In the genomic region with DNA sequence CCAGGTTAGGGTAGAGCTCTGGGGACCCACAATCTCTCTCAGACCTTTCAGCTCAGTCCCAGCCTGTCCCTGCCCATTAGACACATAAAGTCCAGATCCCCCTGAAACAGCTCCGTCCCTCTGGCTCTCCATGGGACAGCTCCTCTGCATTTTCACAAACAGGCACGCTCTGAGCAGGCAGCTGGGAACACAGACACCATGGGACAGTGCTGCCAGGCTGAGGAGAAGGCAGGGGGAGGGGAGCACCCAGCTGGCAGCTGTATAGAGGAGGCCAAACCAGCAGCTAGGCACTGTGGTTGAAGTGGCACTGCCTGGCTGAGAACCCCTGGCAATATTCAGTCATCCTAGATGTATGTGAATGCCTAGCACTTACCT, we compare ENCODE assay signal across 9 cellular contexts. TPM values are rescaled to one million over a fixed set of nuclear protein-coding genes. Genes with fewer than 3 reads are reported as not detected.
DNase-seq lines count a peak whose midpoint lies in the region; ATAC-seq and TF ChIP-seq lines count a peak whose summit lies in the region.
"Had no signal": no experiment of that assay in that cellular context is flagged by ENCODE, and none has a peak within 500 bp of the region (broad histone marks: within the 10 kb centered on the region; RNA-seq: fewer than 3 reads in every experiment).

No MANE protein-coding gene starts in this region.

- no peak overlapping the region for H2BK5ac ChIP-seq in mesendoderm (ENCODE audit: low read length)

- H3K9me2 ChIP-seq in GM23248 (ENCODE audit: insufficient read depth) = no peaks in the 10 kb centered on the region

- dilution Hi-C loops in mammary epithelial cell (cut with HindIII; ENCODE audit: low sequenced_read_pairs) = loop anchor here (5.0 kb wide), 2 partner anchors 42 to 92 kb away; a partner anchor contains a TSS

- peak overlapping the region; percentile 17 for H3K56ac ChIP-seq in mesendoderm (ENCODE audit: low read length)

- POLR2A ChIA-PET in MCF 10A (lab: Yijun Ruan, JAX) = interaction anchor here (0.5 to 8.6 kb wide), 7 partner anchors 17 to 315 kb away, joined by 3 to 263 read pairs (median 8); a partner anchor contains a TSS

- H4K5ac ChIP-seq in mesendoderm (ENCODE audit: low read length) = no peak overlapping the region

- H3K4me1 ChIP-seq in mammary epithelial cell (ENCODE audit: insufficient read depth, low read length) (peaks cover 35% of the 10 kb centered on the region), ascending aorta (peaks cover 25 to 46% of the 10 kb centered on the region in 2 donors), mesendoderm (ENCODE audit: control insufficient read depth, low read depth, low read length) (peaks cover 5% of the 10 kb centered on the region), upper lobe of right lung (peaks cover 47% of the 10 kb centered on the region), GM23248 (ENCODE audit: insufficient read depth) (peaks cover 14% of the 10 kb centered on the region; the same call in 1 of the 2 replicates)

- no peaks in the 10 kb centered on the region for H3K27me3 Mint-ChIP-seq in MCF 10A (ENCODE audit: insufficient read depth, unreplicated experiment)

- H3K36me3 ChIP-seq in mammary epithelial cell (ENCODE audit: insufficient read depth, low read length) (no peaks in the 10 kb centered on the region), ascending aorta (peaks cover 5 to 11% of the 10 kb centered on the region in 2 donors), mesendoderm (ENCODE audit: control insufficient read depth, insufficient read depth, low read length) (no peaks in the 10 kb centered on the region), upper lobe of right lung (peaks cover 13% of the 10 kb centered on the region), GM23248 (ENCODE audit: low read depth) (no peaks in the 10 kb centered on the region)

- no peak overlapping the region for H3K4me2 ChIP-seq in mammary epithelial cell (ENCODE audit: insufficient read depth, low read depth, low read length)
- no peak overlapping the region for H3K4me2 ChIP-seq in mesendoderm (ENCODE audit: low read length)
- H3K4me2 ChIP-seq in GM23248 (ENCODE audit: unreplicated experiment) = no peak overlapping the region

- H3K4me3 Mint-ChIP-seq in MCF 10A (ENCODE audit: unreplicated experiment) = peak overlapping the region; percentile 91

- peaks cover 4% of the 10 kb centered on the region; the same call in 1 of the 2 replicates for H3F3A ChIP-seq in GM23248 (ENCODE audit: insufficient read depth)

- no peak for ATAC-seq in upper lobe of right lung

- BruUV-seq in MCF 10A (replicated peaks; lab: Mats Ljungman, UMichigan) = no TSS peak
- BruUV-seq in mammary epithelial cell (replicated peaks; lab: Mats Ljungman, UMichigan) = no TSS peak

- no peaks in the 10 kb centered on the region for H3K9me3 Mint-ChIP-seq in MCF 10A (ENCODE audit: unreplicated experiment)

- in situ Hi-C loops in mammary epithelial cell (cut with MboI; ENCODE audit: low sequenced_read_pairs in 2 of 2) (no loop called here), GM23248 (cut with MboI) (no loop called here)

- TF ChIP-seq CTCF in MCF 10A (IDR thresholded peaks at IDR 0.05; ENCODE audit: unreplicated experiment) (no peak), mammary epithelial cell (conservative IDR thresholded peaks at IDR 0.05 in 1 of 2, IDR thresholded peaks at IDR 0.05 in 1 of 2; ENCODE audit: extremely low read depth in 1 of 2, insufficient read depth in 1 of 2, low read depth in 1 of 2, low read length in 2 of 2) (no peak), ascending aorta (IDR thresholded peaks at IDR 0.05) (no peak), upper lobe of right lung (IDR thresholded peaks at IDR 0.05) (no peak)

- H4K8ac ChIP-seq in mesendoderm (ENCODE audit: low read depth, low read length) = no peak overlapping the region

- H3K4me3 ChIP-seq in mammary epithelial cell (replicated peaks in 1 of 3; ENCODE audit: insufficient read depth in 1 of 3, low read depth in 2 of 3, low read length in 3 of 3) (no peak overlapping the region), ascending aorta (peak overlapping the region in 1 of 2 donors; percentile 90), mesendoderm (ENCODE audit: low read length) (no peak overlapping the region), upper lobe of right lung (peak overlapping the region; percentile 99), GM23248 (no peak overlapping the region)
- H3K4me3 ChIP-seq: SJSA1 had no signal

- H3K36me3 Mint-ChIP-seq in MCF 10A (ENCODE audit: insufficient read depth, unreplicated experiment) = peaks cover 14% of the 10 kb centered on the region

- H3K27ac Mint-ChIP-seq in MCF 10A (ENCODE audit: low read depth, unreplicated experiment) = no peak overlapping the region

- H3K79me2 ChIP-seq in mammary epithelial cell (ENCODE audit: insufficient read depth, low read length) = peaks cover 11% of the 10 kb centered on the region
- peaks cover 19% of the 10 kb centered on the region for H3K79me2 ChIP-seq in mesendoderm (ENCODE audit: control insufficient read depth, insufficient read depth, low read length)
- H3K79me2 ChIP-seq in GM23248 (ENCODE audit: insufficient read depth) = peaks cover 23% of the 10 kb centered on the region

- H3K4ac ChIP-seq in mesendoderm (ENCODE audit: low read depth, low read length) = no peak overlapping the region

- H3K79me1 ChIP-seq in mesendoderm (ENCODE audit: low read length) = peaks cover 18% of the 10 kb centered on the region

- CTCF ChIA-PET in MCF 10A (lab: Yijun Ruan, JAX) = interaction anchor here (0.7 to 6.7 kb wide), 10 partner anchors 9 to 405 kb away, joined by 3 to 43 read pairs (median 12); a partner anchor contains a TSS
- CTCF ChIA-PET in mammary epithelial cell (lab: Charles Lee; ENCODE audit: low non-redundant PET) = no interaction called here

- H2BK120ac ChIP-seq in mesendoderm (ENCODE audit: low read depth, low read length) = no peak overlapping the region

- peaks cover 2% of the 10 kb centered on the region for H4K20me1 ChIP-seq in mammary epithelial cell (ENCODE audit: insufficient read depth, low read length)
- no peaks in the 10 kb centered on the region for H4K20me1 ChIP-seq in GM23248 (ENCODE audit: insufficient read depth)

- no peaks in the 10 kb centered on the region for H3K9me3 ChIP-seq in mammary epithelial cell (replicated peaks; ENCODE audit: insufficient read depth, low read length)
- H3K9me3 ChIP-seq in ascending aorta = no peaks in the 10 kb centered on the region
- no peaks in the 10 kb centered on the region for H3K9me3 ChIP-seq in upper lobe of right lung
- H3K9me3 ChIP-seq in GM23248 (ENCODE audit: low read depth) = no peaks in the 10 kb centered on the region
- H3K9me3 ChIP-seq: SJSA1 had no signal

- no peak overlapping the region for H2BK15ac ChIP-seq in mesendoderm (replicated peaks; ENCODE audit: low read depth)

- no peak overlapping the region for H2AK5ac ChIP-seq in mesendoderm (ENCODE audit: low read length)

- H3K27ac ChIP-seq in mammary epithelial cell (ENCODE audit: insufficient read depth, low read depth, low read length) = no peak overlapping the region
- peak overlapping the region; percentile 56 to 87 for H3K27ac ChIP-seq in ascending aorta
- H3K27ac ChIP-seq in mesendoderm (ENCODE audit: low read depth, low read length) = no peak overlapping the region
- peak overlapping the region; percentile 42 for H3K27ac ChIP-seq in upper lobe of right lung
- H3K27ac ChIP-seq in GM23248 = no peak overlapping the region
- H3K27ac ChIP-seq: SJSA1 had no signal

- H3K9ac ChIP-seq in mammary epithelial cell (ENCODE audit: insufficient read depth, low read length) (no peak overlapping the region), mesendoderm (ENCODE audit: low read length) (peak overlapping the region; percentile 71), GM23248 (no peak overlapping the region)

- no peak for DNase-seq in MCF 10A (ENCODE audit: unreplicated experiment)
- no peak for DNase-seq in mammary epithelial cell
- no peak for DNase-seq in ascending aorta (ENCODE audit: low spot score in 2 of 2)
- no peak for DNase-seq in mesendoderm
- DNase-seq in upper lobe of right lung = no peak
- DNase-seq in GM03348 (ENCODE audit: low spot score) = no peak
- DNase-seq in activated CD4-positive, CD25-positive, alpha-beta regulatory T cell treated with anti-CD3 and anti-CD28 coated beads, Interleukin-2, amount 50 U/mL, for 72 hours = no peak
- no peak for DNase-seq in GM23248

- peaks cover 63% of the 10 kb centered on the region for H3K4me1 Mint-ChIP-seq in MCF 10A (ENCODE audit: insufficient read depth, unreplicated experiment)

- WGBS in mammary epithelial cell (ENCODE audit: low coverage, missing lambda C conversion rate) = 100% methylated on average over 2 of the region's 2 CpGs
- WGBS in mesendoderm (ENCODE audit: extremely low coverage, insufficient coverage, low lambda C conversion rate) = no CpG with 5 or more reads among the region's 2 CpGs
- 83 to 88% methylated on average over 2 of the region's 2 CpGs for WGBS in GM23248 (ENCODE audit: low coverage in 1 of 2, low lambda C conversion rate in 2 of 2, missing lambda C conversion rate in 2 of 2), 2 experiments

- intact Hi-C loops in MCF 10A (cut with micrococcal nuclease) (no loop called here), mammary epithelial cell (cut with micrococcal nuclease) (loop anchor here (2.0 kb wide), 1 partner anchor 43 kb away; no protein-coding TSS in a partner anchor), ascending aorta (cut with DNase I) (loop anchor here (2.0 to 5.0 kb wide), 3 partner anchors 15 to 182 kb away; a partner anchor contains a TSS), upper lobe of right lung (cut with DNase I) (no loop called here)

- H3K18ac ChIP-seq in mesendoderm (ENCODE audit: low read length) = no peak overlapping the region

- H3K23ac ChIP-seq in mesendoderm (ENCODE audit: low read length) = no peak overlapping the region

- H2AFZ ChIP-seq in mammary epithelial cell (ENCODE audit: low read depth, low read length) (no peak overlapping the region), GM23248 (no peak overlapping the region)

- H3K27me3 ChIP-seq in mammary epithelial cell (ENCODE audit: insufficient read depth, low read length) (no peaks in the 10 kb centered on the region), ascending aorta (no peaks in the 10 kb centered on the region), mesendoderm (ENCODE audit: insufficient read depth, low read length, poor library complexity) (no peaks in the 10 kb centered on the region), upper lobe of right lung (no peaks in the 10 kb centered on the region), GM23248 (replicated peaks; ENCODE audit: insufficient read depth) (no peaks in the 10 kb centered on the region)
- H3K27me3 ChIP-seq: SJSA1 had no signal

RNA-seq across cellular contexts. Expression of a gene that starts 2.0 kb away (rescaled TPM):
- total RNA-seq in MCF 10A (2022) (52.1 and 71.2 TPM in 2 replicates), mammary epithelial cell (10 to 100 TPM; 25.2 to 37.3 TPM), ascending aorta (41.3 TPM), upper lobe of right lung (119 TPM)
- polyA plus RNA-seq in mammary epithelial cell (17.7 TPM), GM23248 (2016; fragmentation: Nextera tagmentation; extraction: Ambion mirVana) (8.5 and 13.5 TPM in 2 replicates)
- polyA minus RNA-seq in mammary epithelial cell = 20.1 TPM
- 32.2 TPM for polyA plus RNA-seq in mesendoderm (2013, experiment 1 of 2)
- polyA plus RNA-seq in mesendoderm (2013, experiment 2 of 2) = 34.0 TPM
- total RNA-seq in GM23248 (2014; rRNA removed; shearing (Covaris generic)) = 9.7 and 11.9 TPM in 2 replicates

RNA-seq across cellular contexts. Expression of a gene that starts 8.7 kb away (rescaled TPM):
- total RNA-seq in MCF 10A (2022) (not detected in 2 replicates), mammary epithelial cell (not detected), ascending aorta (not detected), upper lobe of right lung (0.35 TPM)
- polyA plus RNA-seq in mammary epithelial cell (not detected), GM23248 (2016; fragmentation: Nextera tagmentation; extraction: Ambion mirVana) (not detected in 2 replicates)
- not detected for polyA minus RNA-seq in mammary epithelial cell
- polyA plus RNA-seq in mesendoderm (2013, experiment 1 of 2) = 42.5 TPM
- polyA plus RNA-seq in mesendoderm (2013, experiment 2 of 2) = 42.7 TPM
- total RNA-seq in GM23248 (2014; rRNA removed; shearing (Covaris generic)) = not detected in 2 replicates
- total RNA-seq: SJSA1 had no signal

RNA-seq across cellular contexts. Expression of a gene that starts 43.9 kb away (rescaled TPM):
- total RNA-seq in MCF 10A (2022) (172 and 173 TPM in 2 replicates), mammary epithelial cell (10 to 100 TPM; 64.2 to 73.1 TPM), ascending aorta (126 TPM), upper lobe of right lung (61.6 TPM)
- polyA plus RNA-seq in mammary epithelial cell (73.6 TPM), GM23248 (2016; fragmentation: Nextera tagmentation; extraction: Ambion mirVana) (55.5 and 61.1 TPM in 2 replicates)
- polyA minus RNA-seq in mammary epithelial cell = 83.2 TPM
- 94.1 TPM for polyA plus RNA-seq in mesendoderm (2013, experiment 1 of 2)
- 95.3 TPM for polyA plus RNA-seq in mesendoderm (2013, experiment 2 of 2)
- 59.1 and 69.6 TPM in 2 replicates for total RNA-seq in GM23248 (2014; rRNA removed; shearing (Covaris generic))

Comparison
In these comparisons a context has a peak if more than half of its experiments do, and no peak if none do; other contexts are left out.
1. intact Hi-C loops: an anchor here in mammary epithelial cell (2.0 kb wide) and ascending aorta (2.0 to 5.0 kb wide); none called in MCF 10A and upper lobe of right lung.
2. H3K27ac ChIP-seq: peak in ascending aorta (2 of 2) and upper lobe of right lung (single experiment); none in mammary epithelial cell (single experiment), mesendoderm (single experiment) and GM23248 (single experiment).